ENCODE assay signal across 1 cellular context in the genomic region with DNA sequence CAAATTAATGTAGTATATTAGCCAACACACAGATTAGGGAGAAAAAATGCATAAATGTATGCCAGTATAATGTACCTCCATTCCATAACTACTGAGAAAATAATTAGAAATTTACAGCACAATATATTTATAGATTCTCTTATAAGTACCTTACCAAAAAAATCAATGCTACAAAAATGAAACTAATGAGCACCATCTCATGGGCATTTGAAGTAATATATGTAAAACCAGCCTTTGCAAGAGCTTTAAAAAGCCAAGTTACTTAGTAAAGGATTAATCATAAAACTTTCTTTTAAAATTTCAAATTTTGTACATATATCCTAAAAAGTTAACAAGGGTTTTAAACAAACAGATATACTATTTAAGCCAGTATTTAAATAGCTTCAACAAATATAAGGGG.
TF ChIP-seq lines count a peak whose summit lies in the region.

No MANE protein-coding gene starts in this region.

TF ChIP-seq in SK-N-SH, 30 proteins besides CTCF, POLR2A, EP300 and RAD21 (continued from another document):
- TF ChIP-seq, protein P1, sequence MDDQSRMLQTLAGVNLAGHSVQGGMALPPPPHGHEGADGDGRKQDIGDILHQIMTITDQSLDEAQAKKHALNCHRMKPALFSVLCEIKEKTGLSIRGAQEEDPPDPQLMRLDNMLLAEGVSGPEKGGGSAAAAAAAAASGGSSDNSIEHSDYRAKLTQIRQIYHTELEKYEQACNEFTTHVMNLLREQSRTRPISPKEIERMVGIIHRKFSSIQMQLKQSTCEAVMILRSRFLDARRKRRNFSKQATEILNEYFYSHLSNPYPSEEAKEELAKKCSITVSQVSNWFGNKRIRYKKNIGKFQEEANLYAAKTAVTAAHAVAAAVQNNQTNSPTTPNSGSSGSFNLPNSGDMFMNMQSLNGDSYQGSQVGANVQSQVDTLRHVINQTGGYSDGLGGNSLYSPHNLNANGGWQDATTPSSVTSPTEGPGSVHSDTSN (IDR thresholded peaks at IDR 0.05), result no peak
- TF ChIP-seq SIN3A (IDR thresholded peaks at IDR 0.05; ENCODE audit: borderline replicate concordance, low read depth, low read length) (no peak), NFIC (IDR thresholded peaks at IDR 0.05; ENCODE audit: borderline replicate concordance) (no peak), NRF1 (IDR thresholded peaks at IDR 0.05; ENCODE audit: low read depth, low read length) (no peak), POLR2AphosphoS5 (IDR thresholded peaks at IDR 0.05; ENCODE audit: low read depth, low read length) (no peak), MXI1 (IDR thresholded peaks at IDR 0.05; ENCODE audit: low read depth, low read length) (no peak), FOSL2 (IDR thresholded peaks at IDR 0.05; ENCODE audit: borderline replicate concordance, low read depth) (no peak)
- TF ChIP-seq, protein P2, sequence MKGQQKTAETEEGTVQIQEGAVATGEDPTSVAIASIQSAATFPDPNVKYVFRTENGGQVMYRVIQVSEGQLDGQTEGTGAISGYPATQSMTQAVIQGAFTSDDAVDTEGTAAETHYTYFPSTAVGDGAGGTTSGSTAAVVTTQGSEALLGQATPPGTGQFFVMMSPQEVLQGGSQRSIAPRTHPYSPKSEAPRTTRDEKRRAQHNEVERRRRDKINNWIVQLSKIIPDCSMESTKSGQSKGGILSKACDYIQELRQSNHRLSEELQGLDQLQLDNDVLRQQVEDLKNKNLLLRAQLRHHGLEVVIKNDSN (IDR thresholded peaks at IDR 0.05; ENCODE audit: borderline replicate concordance, low read depth), result no peak
- TF ChIP-seq, protein P3, sequence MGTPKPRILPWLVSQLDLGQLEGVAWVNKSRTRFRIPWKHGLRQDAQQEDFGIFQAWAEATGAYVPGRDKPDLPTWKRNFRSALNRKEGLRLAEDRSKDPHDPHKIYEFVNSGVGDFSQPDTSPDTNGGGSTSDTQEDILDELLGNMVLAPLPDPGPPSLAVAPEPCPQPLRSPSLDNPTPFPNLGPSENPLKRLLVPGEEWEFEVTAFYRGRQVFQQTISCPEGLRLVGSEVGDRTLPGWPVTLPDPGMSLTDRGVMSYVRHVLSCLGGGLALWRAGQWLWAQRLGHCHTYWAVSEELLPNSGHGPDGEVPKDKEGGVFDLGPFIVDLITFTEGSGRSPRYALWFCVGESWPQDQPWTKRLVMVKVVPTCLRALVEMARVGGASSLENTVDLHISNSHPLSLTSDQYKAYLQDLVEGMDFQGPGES (IDR thresholded peaks at IDR 0.05; ENCODE audit: low read depth, low read length), result no peak
- TF ChIP-seq, protein P4, sequence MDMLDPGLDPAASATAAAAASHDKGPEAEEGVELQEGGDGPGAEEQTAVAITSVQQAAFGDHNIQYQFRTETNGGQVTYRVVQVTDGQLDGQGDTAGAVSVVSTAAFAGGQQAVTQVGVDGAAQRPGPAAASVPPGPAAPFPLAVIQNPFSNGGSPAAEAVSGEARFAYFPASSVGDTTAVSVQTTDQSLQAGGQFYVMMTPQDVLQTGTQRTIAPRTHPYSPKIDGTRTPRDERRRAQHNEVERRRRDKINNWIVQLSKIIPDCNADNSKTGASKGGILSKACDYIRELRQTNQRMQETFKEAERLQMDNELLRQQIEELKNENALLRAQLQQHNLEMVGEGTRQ (IDR thresholded peaks at IDR 0.05; ENCODE audit: borderline replicate concordance, low read depth, low read length), result no peak
